Comparison of ENCODE assay signal across 14 cellular contexts in the genomic region with DNA sequence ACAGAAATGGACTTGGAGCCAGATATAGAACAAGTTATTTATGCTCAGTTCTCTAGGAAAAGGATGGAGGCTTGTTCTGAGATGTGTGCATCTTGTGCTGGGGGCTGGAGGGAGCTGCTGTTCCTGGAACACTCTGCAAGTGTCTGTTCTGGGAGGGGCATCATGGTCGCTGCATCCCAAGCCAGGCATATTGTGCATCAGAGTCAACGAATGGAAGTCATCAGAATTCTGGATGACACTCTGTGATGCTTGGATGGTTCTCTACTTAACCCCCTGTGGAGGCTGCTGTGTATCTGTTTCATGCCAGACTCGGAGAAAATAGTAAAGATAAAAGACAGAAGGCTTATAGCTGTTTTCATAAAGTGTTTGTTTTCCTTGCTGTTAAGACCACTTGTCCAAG. TPM values are rescaled to one million over a fixed set of nuclear protein-coding genes. Genes with fewer than 3 reads are reported as not detected.
DNase-seq lines count a peak whose midpoint lies in the region; ATAC-seq and TF ChIP-seq lines count a peak whose summit lies in the region.
"Had no signal": no experiment of that assay in that cellular context is flagged by ENCODE, and none has a peak within 500 bp of the region (broad histone marks: within the 10 kb centered on the region; RNA-seq: fewer than 3 reads in every experiment).

No MANE protein-coding gene starts in this region.

- no peak for TF ChIP-seq CTCF in lower leg skin (IDR thresholded peaks at IDR 0.05)

- peaks cover 35% of the 10 kb centered on the region for H3K27me3 Mint-ChIP-seq in activated CD4-positive, alpha-beta T cell treated with anti-CD3 and anti-CD28 coated beads, Interleukin-2, amount 10 ng/mL, durations not matched to agents 7 days and 5 days

- no peak overlapping the region for H3K4me3 Mint-ChIP-seq in activated CD4-positive, alpha-beta T cell treated with anti-CD3 and anti-CD28 coated beads, Interleukin-2, amount 10 ng/mL, durations not matched to agents 7 days and 5 days
- H3K4me3 Mint-ChIP-seq: T-cell had no signal

- H3K4me1 Mint-ChIP-seq in activated CD4-positive, alpha-beta T cell treated with anti-CD3 and anti-CD28 coated beads, Interleukin-2, amount 10 ng/mL, durations not matched to agents 7 days and 5 days: peaks cover 1% of the 10 kb centered on the region
- H3K4me1 Mint-ChIP-seq: T-cell had no signal

- H3K4me3 ChIP-seq in lower leg skin (ENCODE audit: low read depth, poor library complexity, severe bottlenecking): no peak overlapping the region
- H3K4me3 ChIP-seq: adrenal gland, vagina had no signal

- intact Hi-C loops in lower leg skin (cut with DNase I; ENCODE audit: low total_unique reads): no loop called here

- WGBS in lower leg skin, 2 donors: 30 to 43% methylated on average over 3 of the region's 3 CpGs

- no peak for TF ChIP-seq POLR2A in lower leg skin (IDR thresholded peaks at IDR 0.05)

- no peaks in the 10 kb centered on the region for H3K36me3 Mint-ChIP-seq in activated CD4-positive, alpha-beta T cell treated with anti-CD3 and anti-CD28 coated beads, Interleukin-2, amount 10 ng/mL, durations not matched to agents 7 days and 5 days (ENCODE audit: low read depth)
- H3K36me3 Mint-ChIP-seq: T-cell had no signal

- CTCF ChIA-PET in activated CD4-positive, alpha-beta T cell treated with anti-CD3 and anti-CD28 coated beads, Interleukin-2, amount 10 ng/mL, durations not matched to agents 7 days and 5 days (lab: Charles Lee): interaction anchor here (1.4 kb wide), 1 partner anchor 9 kb away, joined by 3 read pairs; no protein-coding TSS in a partner anchor

- ATAC-seq in GM18867 (IDR thresholded peaks at IDR 0.05; ENCODE audit: unreplicated experiment): no peak
- ATAC-seq: left colon, T-cell had no signal

- DNase-seq in NCI-H2029 (lab: John Stamatoyannopoulos, UW): peak; percentile 4
- DNase-seq in NCI-H2029 treated with DMSO at 0.1 percent for 48 hours (lab: John Stamatoyannopoulos, UW): no peak
- DNase-seq in NCI-H446 (lab: John Stamatoyannopoulos, UW): peak; percentile 79 to 82
- peak; percentile 86 for DNase-seq in brain pericyte (ENCODE audit: low read depth, low spot score)
- DNase-seq in smooth muscle cell of the brain vasculature (ENCODE audit: low read depth, low spot score): peak; percentile 81
- DNase-seq in activated CD4-positive, alpha-beta T cell treated with anti-CD3 and anti-CD28 coated beads, Interleukin-2, amount 10 ng/mL, durations not matched to agents 7 days and 5 days: no peak
- DNase-seq in lower leg skin (ENCODE audit: low spot score in 2 of 2): no peak
- DNase-seq: activated gamma-delta T cell treated with Interleukin-2 at 50 U/mL for 16 hours, adrenal gland, caudate nucleus, left colon, T-cell had no signal

- H3K27ac Mint-ChIP-seq in activated CD4-positive, alpha-beta T cell treated with anti-CD3 and anti-CD28 coated beads, Interleukin-2, amount 10 ng/mL, durations not matched to agents 7 days and 5 days: no peak overlapping the region
- H3K27ac Mint-ChIP-seq: T-cell had no signal

- POLR2A ChIA-PET in activated CD4-positive, alpha-beta T cell treated with anti-CD3 and anti-CD28 coated beads, Interleukin-2, amount 10 ng/mL, durations not matched to agents 7 days and 5 days (lab: Charles Lee): no interaction called here

- no peaks in the 10 kb centered on the region for H3K9me3 Mint-ChIP-seq in activated CD4-positive, alpha-beta T cell treated with anti-CD3 and anti-CD28 coated beads, Interleukin-2, amount 10 ng/mL, durations not matched to agents 7 days and 5 days
- H3K9me3 Mint-ChIP-seq: T-cell had no signal

RNA-seq across cellular contexts. Expression of a gene that starts 34.6 kb away (rescaled TPM):
- 10 to 100 TPM; 42.4 to 58.5 TPM for total RNA-seq in activated CD4-positive, alpha-beta T cell treated with anti-CD3 and anti-CD28 coated beads, Interleukin-2, amount 10 ng/mL, durations not matched to agents 7 days and 5 days
- total RNA-seq in lower leg skin: 100 to 1,000 TPM in 1 of 4 donors, 10 to 100 TPM in 3; 80.5 to 129 (median 86.5) TPM

Comparison
In these comparisons a context has a peak if more than half of its experiments do, and no peak if none do; other contexts are left out.
1. DNase-seq: peak in NCI-H2029 (single experiment), NCI-H446 (2 of 2), brain pericyte (single experiment) and smooth muscle cell of the brain vasculature (single experiment); none in NCI-H2029 treated with DMSO at 0.1 percent for 48 hours (single experiment), activated CD4-positive, alpha-beta T cell treated with anti-CD3 and anti-CD28 coated beads, Interleukin-2, amount 10 ng/mL, durations not matched to agents 7 days and 5 days (single experiment) and lower leg skin (0 of 2).